Comparison of ENCODE assay signal across 1 cellular context in genomic region chr12:75329918-75330826, GRCh38.
TF ChIP-seq lines count a peak whose summit lies in the region.

TSS of gene CAPS2 (minus strand) at chr12:75330324. CDS start at chr12:75326498, 3,826 bp downstream.

TF ChIP-seq in A549, 52 proteins besides CTCF, POLR2A, EP300 and RAD21 (continued from another document):
- TF ChIP-seq POLR2AphosphoS2 (conservative IDR thresholded peaks at IDR 0.05; ENCODE audit: low read length): no peak
- TF ChIP-seq CEBPB (IDR thresholded peaks at IDR 0.05): peak; percentile 89 to 95
